ENCODE assay signal across 19 cellular contexts in the genomic region with DNA sequence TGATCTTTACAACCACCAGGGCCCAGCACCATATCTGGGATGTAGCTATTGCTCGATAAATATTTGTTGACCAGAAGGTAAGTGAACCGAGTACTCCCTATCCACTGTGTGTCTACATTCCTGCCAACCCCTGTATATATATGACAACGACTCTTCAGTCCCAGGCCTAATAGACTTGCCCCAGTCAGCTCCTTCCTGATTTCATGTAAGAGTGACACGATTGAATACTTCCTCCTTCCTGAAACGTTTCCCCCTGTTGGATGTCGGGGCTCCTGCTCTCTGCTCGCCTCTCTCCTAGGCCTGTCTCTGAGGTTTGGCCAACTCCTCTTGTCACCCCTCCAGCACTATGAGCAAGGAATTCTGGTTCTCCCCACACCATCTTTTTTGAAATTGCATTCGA.
"Had no signal": no experiment of that assay in that cellular context is flagged by ENCODE, and none has a peak within 500 bp of the region (broad histone marks: within the 10 kb centered on the region; RNA-seq: fewer than 3 reads in every experiment).

No MANE protein-coding gene starts in this region.

- H3K27ac ChIP-seq: body of pancreas, foreskin keratinocyte, tibial artery, vagina had no signal

- ATAC-seq: activated T-helper 17 cell treated with anti-CD3 and anti-CD28 coated beads, Interleukin-2, amount 50 U/mL, for 72 hours; body of pancreas; foreskin keratinocyte; left colon; stimulated activated naive B cell treated with anti-CD40 and anti-IgM and Interleukin-4, amounts not matched to agents 10 μg/mL and 1 μg/mL and 100 μg/mL, for 72 hours had no signal

- H3K4me1 ChIP-seq: body of pancreas, foreskin keratinocyte, tibial artery, vagina had no signal

- H3K9me3 ChIP-seq: body of pancreas, tibial artery, vagina had no signal

- DNase-seq: activated B cell treated with CpG ODN at 0.5 μM for 24 hours; activated CD4-positive, alpha-beta memory T cell treated with anti-CD3 and anti-CD28 coated beads for 36 hours; activated CD4-positive, alpha-beta T cell treated with anti-CD3 and anti-CD28 coated beads for 4 hours; activated naive CD4-positive, alpha-beta T cell; activated naive CD8-positive, alpha-beta T cell treated with anti-CD3 and anti-CD28 coated beads, Interleukin-2, amount 10 ng/mL, durations not matched to agents 7 days and 5 days; amygdala; body of pancreas; dorsolateral prefrontal cortex; foreskin keratinocyte; hippocampal formation; islet precursor cell; left colon; posterior cingulate gyrus; stimulated activated naive B cell treated with anti-CD40 and anti-IgM and Interleukin-4, amounts not matched to agents 10 μg/mL and 1 μg/mL and 100 μg/mL, for 72 hours; tibial artery had no signal

- H3K36me3 ChIP-seq: tibial artery, vagina had no signal

- H3K27me3 ChIP-seq: body of pancreas, dorsolateral prefrontal cortex, foreskin keratinocyte, tibial artery, vagina had no signal

- FAIRE-seq: TTC549 had no signal

- H3K4me3 ChIP-seq: body of pancreas, dorsolateral prefrontal cortex, lung, tibial artery, vagina had no signal
